ENCODE assay signal across 19 cellular contexts in the genomic region with DNA sequence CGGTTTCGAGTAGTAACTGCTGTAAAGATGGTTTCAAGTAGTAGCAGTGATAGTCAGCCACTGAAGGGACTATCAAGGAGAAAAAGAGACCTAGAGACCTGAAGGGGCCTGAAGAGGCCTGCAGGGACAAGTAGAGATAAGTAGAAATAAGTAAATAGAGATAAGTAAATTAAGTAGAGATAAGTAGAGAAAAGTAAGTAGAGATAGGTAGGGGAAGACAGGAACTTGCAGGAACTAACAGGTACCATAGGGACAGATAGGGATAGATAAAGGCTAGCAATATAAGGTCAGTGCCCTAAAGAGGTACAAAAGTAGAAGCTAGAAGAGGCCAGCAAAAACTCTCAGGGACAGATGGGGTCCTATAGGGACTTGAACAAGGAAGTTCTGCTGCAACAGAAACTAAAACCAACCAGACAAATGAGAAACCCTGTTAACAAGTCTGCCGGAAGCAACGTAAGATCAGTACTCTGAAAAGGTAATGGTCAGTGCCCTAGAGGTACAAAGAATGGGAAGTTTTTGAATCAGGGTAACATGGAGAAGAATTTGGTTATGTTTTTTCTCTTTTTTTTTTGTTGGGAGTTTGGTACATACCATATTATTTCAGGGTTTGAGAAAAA. TPM values are rescaled to one million over a fixed set of nuclear protein-coding genes. Genes with fewer than 3 reads are reported as not detected.
DNase-seq lines count a peak whose midpoint lies in the region; ATAC-seq and TF ChIP-seq lines count a peak whose summit lies in the region.
"Had no signal": no experiment of that assay in that cellular context is flagged by ENCODE, and none has a peak within 500 bp of the region (broad histone marks: within the 10 kb centered on the region; RNA-seq: fewer than 3 reads in every experiment).

No MANE protein-coding gene starts in this region.

- H3K9me3 ChIP-seq in cardiac muscle cell (ENCODE audit: low read depth) = no peaks in the 10 kb centered on the region
- H3K9me3 ChIP-seq: SJCRH30 had no signal

- H3K27ac ChIP-seq in cardiac muscle cell (peak overlapping the region; percentile 73), urinary bladder (ENCODE audit: low read depth) (peak overlapping the region; percentile 57)
- H3K27ac ChIP-seq: coronary artery, heart right ventricle, SJCRH30 had no signal

- WGBS in urinary bladder = 84% methylated on average over 4 of the region's 4 CpGs

- peaks cover 17% of the 10 kb centered on the region for H3K4me1 ChIP-seq in cardiac muscle cell (ENCODE audit: low read depth)
- no peaks in the 10 kb centered on the region for H3K4me1 ChIP-seq in urinary bladder (ENCODE audit: insufficient read depth)
- H3K4me1 ChIP-seq: heart right ventricle, SJCRH30 had no signal

- H3K36me3 Mint-ChIP-seq in CD14-positive monocyte = no peaks in the 10 kb centered on the region
- H3K36me3 Mint-ChIP-seq in mesothelial cell of epicardium = peaks cover 1% of the 10 kb centered on the region
- H3K36me3 Mint-ChIP-seq: CD8-positive, alpha-beta T cell had no signal

- H3K27me3 Mint-ChIP-seq in CD14-positive monocyte (ENCODE audit: low read depth in 3 of 3) (peaks cover 1 to 6% (median 2%) of the 10 kb centered on the region in 3 donors), mesothelial cell of epicardium (ENCODE audit: low read depth) (no peaks in the 10 kb centered on the region)

- ATAC-seq in Right ventricle myocardium inferior (no peak), GM21619 (IDR thresholded peaks at IDR 0.05; ENCODE audit: unreplicated experiment) (peak; percentile 92), HG03280 (IDR thresholded peaks at IDR 0.05; ENCODE audit: unreplicated experiment) (peak; percentile 70)
- ATAC-seq: activated T-helper 17 cell treated with anti-CD3 and anti-CD28 coated beads, Interleukin-2, amount 50 U/mL, for 72 hours; CD8-positive, alpha-beta T cell; heart right ventricle had no signal

- H3K27me3 ChIP-seq in cardiac muscle cell = no peaks in the 10 kb centered on the region
- H3K27me3 ChIP-seq: SJCRH30 had no signal

- no peak for TF ChIP-seq CTCF in cardiac muscle cell (IDR thresholded peaks at IDR 0.05; ENCODE audit: low read depth, low read length)
- no peak for TF ChIP-seq CTCF in CD14-positive monocyte (IDR thresholded peaks at IDR 0.05)
- TF ChIP-seq CTCF in mesothelial cell of epicardium (IDR thresholded peaks at IDR 0.05; ENCODE audit: unreplicated experiment) = no peak

- H3K36me3 ChIP-seq in cardiac muscle cell (no peaks in the 10 kb centered on the region), urinary bladder (ENCODE audit: insufficient read depth) (no peaks in the 10 kb centered on the region)
- H3K36me3 ChIP-seq: heart right ventricle, SJCRH30 had no signal

- intact Hi-C loops in Right ventricle myocardium inferior (cut with DNase I) = no loop called here
- intact Hi-C loops in CD14-positive monocyte (cut with micrococcal nuclease) = no loop called here

- H3K4me1 Mint-ChIP-seq in CD14-positive monocyte (peaks cover 4% of the 10 kb centered on the region), mesothelial cell of epicardium (peaks cover 9% of the 10 kb centered on the region)
- H3K4me1 Mint-ChIP-seq: activated T-helper 17 cell treated with anti-CD3 and anti-CD28 coated beads, Interleukin-2, amount 50 U/mL, for 72 hours had no signal

- H3K4me3 Mint-ChIP-seq in CD14-positive monocyte (no peak overlapping the region), mesothelial cell of epicardium (no peak overlapping the region)
- H3K4me3 Mint-ChIP-seq: activated T-helper 17 cell treated with anti-CD3 and anti-CD28 coated beads, Interleukin-2, amount 50 U/mL, for 72 hours; CD8-positive, alpha-beta T cell had no signal

- H3K27ac Mint-ChIP-seq in CD14-positive monocyte (no peak overlapping the region), mesothelial cell of epicardium (no peak overlapping the region)
- H3K27ac Mint-ChIP-seq: activated T-helper 17 cell treated with anti-CD3 and anti-CD28 coated beads, Interleukin-2, amount 50 U/mL, for 72 hours; CD8-positive, alpha-beta T cell had no signal

- H3K4me3 ChIP-seq in cardiac muscle cell (no peak overlapping the region), urinary bladder (ENCODE audit: low read depth, low read length) (no peak overlapping the region)
- H3K4me3 ChIP-seq: coronary artery, heart right ventricle, SJCRH30 had no signal

- H3K9me3 Mint-ChIP-seq in CD14-positive monocyte (peaks cover 2 to 22% (median 11%) of the 10 kb centered on the region in 7 donors), mesothelial cell of epicardium (peaks cover 31% of the 10 kb centered on the region)

- DNase-seq in cardiac muscle cell (ENCODE audit: low read depth in 1 of 2, low spot score in 1 of 2) = no peak
- DNase-seq in Right ventricle myocardium inferior (ENCODE audit: missing footprints) = no peak
- DNase-seq in CD14-positive monocyte (ENCODE audit: low spot score) = no peak
- no peak for DNase-seq in mesothelial cell of epicardium (ENCODE audit: low spot score in 2 of 2, unreplicated experiment in 2 of 2)
- no peak for DNase-seq in NCI-H2081 (lab: John Stamatoyannopoulos, UW)
- DNase-seq: activated CD4-positive, alpha-beta T cell treated with anti-CD3 and anti-CD28 coated beads, Interleukin-2, amount 50 U/mL, for 48 hours; anterior cingulate cortex; CD8-positive, alpha-beta T cell; GF-D8; heart right ventricle; NCI-H2029 treated with DMSO at 0.1 percent for 48 hours; posterior cingulate gyrus; SJCRH30; T1000 had no signal

RNA-seq across cellular contexts. Expression of a gene that starts 9.6 kb away (rescaled TPM):
- total RNA-seq in cardiac muscle cell (246 and 343 TPM in 2 replicates), Right ventricle myocardium inferior (24.4 TPM), urinary bladder (77.1 TPM), mesothelial cell of epicardium (48.8 to 54.1 TPM (median 51.4 TPM) in 3 replicates)
- polyA plus RNA-seq in cardiac muscle cell (475 and 620 TPM in 2 replicates), urinary bladder (27.8 TPM), CD14-positive monocyte (1 to 10 TPM; 6.4 to 8.3 TPM)
